8 cellular contexts compared by ENCODE assay signal in genomic region chr2:53422979-53423378, GRCh38.
A peak's percentile ranks its signal among the peaks of the same experiment; 100 is the strongest.
DNase-seq lines count a peak whose midpoint lies in the region; ATAC-seq lines count a peak whose summit lies in the region.

No MANE protein-coding gene starts in this region.

- DNase-seq in DMS114 treated with DMSO at 0.1 percent for 48 hours (lab: John Stamatoyannopoulos, UW; ENCODE audit: unreplicated experiment) (peak; percentile 2), NOMO-1 treated with dmso at 0.1 percent for 144 hours (lab: John Stamatoyannopoulos, UW; ENCODE audit: unreplicated experiment) (peak; percentile 0), cerebellar cortex (ENCODE audit: low spot score) (peak; percentile 33), midbrain (lab: John Stamatoyannopoulos, UW) (peak; percentile 28)

- ATAC-seq in GM19023 (IDR thresholded peaks at IDR 0.05; ENCODE audit: unreplicated experiment), result peak; percentile 66
- ATAC-seq in HG03139 (IDR thresholded peaks at IDR 0.05; ENCODE audit: unreplicated experiment), result peak; percentile 80
- no peak for ATAC-seq in GM21423 (IDR thresholded peaks at IDR 0.05; ENCODE audit: unreplicated experiment)
- ATAC-seq in HG02571 (IDR thresholded peaks at IDR 0.05; ENCODE audit: unreplicated experiment), result no peak

Comparison
In these comparisons a context has a peak if more than half of its experiments do, and no peak if none do; other contexts are left out.
1. ATAC-seq: peak in GM19023 (single experiment) and HG03139 (single experiment); none in GM21423 (single experiment) and HG02571 (single experiment).
2. Peak in every context shown above with its lines, with median percentiles within 50 percentile points of each other: DNase-seq.